Comparison of ENCODE assay signal across 18 cellular contexts in the genomic region with DNA sequence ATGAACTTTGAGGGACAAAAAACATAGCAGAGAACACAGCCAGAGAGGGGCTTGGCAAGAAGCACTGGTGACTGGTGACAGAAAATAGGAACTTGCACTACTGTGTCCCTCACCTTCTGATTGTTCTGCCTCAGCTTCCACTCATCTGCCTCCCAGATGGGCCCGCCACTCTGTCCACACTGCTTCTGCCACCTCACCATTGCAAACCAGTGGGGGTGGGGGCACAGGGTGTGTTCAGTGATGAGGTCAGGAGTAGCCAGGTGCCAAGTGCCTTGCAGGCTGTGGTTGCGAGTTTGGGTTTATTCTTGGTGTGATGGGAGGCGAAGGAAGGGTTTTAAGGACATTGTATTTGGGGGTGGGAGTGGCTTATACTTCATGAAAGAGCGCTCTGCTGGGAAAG. TPM values are rescaled to one million over a fixed set of nuclear protein-coding genes. Genes with fewer than 3 reads are reported as not detected.
DNase-seq lines count a peak whose midpoint lies in the region; FAIRE-seq and TF ChIP-seq lines count a peak whose summit lies in the region.
"Had no signal": no experiment of that assay in that cellular context is flagged by ENCODE, and none has a peak within 500 bp of the region (broad histone marks: within the 10 kb centered on the region; RNA-seq: fewer than 3 reads in every experiment).

No MANE protein-coding gene starts in this region.

- H3K4me1 Mint-ChIP-seq in chondrocyte (ENCODE audit: low read depth), result peaks cover under 1% of the 10 kb centered on the region
- H3K4me1 Mint-ChIP-seq: CD14-positive monocyte had no signal

- no peak overlapping the region for H3K4me3 Mint-ChIP-seq in chondrocyte (ENCODE audit: unreplicated experiment)
- H3K4me3 Mint-ChIP-seq: CD14-positive monocyte; CD4-positive, alpha-beta memory T cell had no signal

- TF ChIP-seq POLR2A in spleen (IDR thresholded peaks at IDR 0.05) (no peak), GM12891 (IDR thresholded peaks at IDR 0.05; ENCODE audit: low read depth, low read length) (no peak)

- no peak overlapping the region for H3K27ac Mint-ChIP-seq in chondrocyte (ENCODE audit: unreplicated experiment)

- H3K4me3 ChIP-seq in spleen (no peak overlapping the region), H7 (ENCODE audit: insufficient read depth, low read depth, low read length) (no peak overlapping the region)
- H3K4me3 ChIP-seq: BLaER1, GM12878, HAP-1 had no signal

- peaks cover 0 to 79% (median 56%) of the 10 kb centered on the region in 6 donors for H3K36me3 ChIP-seq in spleen
- H3K36me3 ChIP-seq in H7 (replicated peaks; ENCODE audit: control insufficient read depth, insufficient read depth, low read length), result peaks cover 16% of the 10 kb centered on the region

- intact Hi-C loops in spleen (cut with DNase I; ENCODE audit: low total_unique reads), result no loop called here

- no peaks in the 10 kb centered on the region for H3K4me1 ChIP-seq in spleen
- H3K4me1 ChIP-seq: BLaER1, HAP-1 had no signal

- peaks cover 7% of the 10 kb centered on the region for H3K36me3 Mint-ChIP-seq in chondrocyte (ENCODE audit: low read depth)

- H3K9me3 Mint-ChIP-seq in chondrocyte (ENCODE audit: low read depth), result no peaks in the 10 kb centered on the region
- H3K9me3 Mint-ChIP-seq: CD4-positive, alpha-beta memory T cell had no signal

- FAIRE-seq in GM12891 (lab: Jason Lieb, UNC), result no peak
- FAIRE-seq: GM12878 had no signal

- WGBS in spleen, 5 donors, result 84 to 100% (median 98%) methylated on average over 3 to 4 of the region's 4 CpGs

- no peaks in the 10 kb centered on the region for H3K9me3 ChIP-seq in spleen
- H3K9me3 ChIP-seq: BLaER1, HAP-1 had no signal

- H3K27me3 Mint-ChIP-seq in chondrocyte (ENCODE audit: low read depth), result no peaks in the 10 kb centered on the region
- H3K27me3 Mint-ChIP-seq: CD4-positive, alpha-beta memory T cell had no signal

- H3K27me3 ChIP-seq in spleen (replicated peaks in 1 of 7) (peaks cover 0 to 6% (median 0%) of the 10 kb centered on the region in 7 donors), H7 (ENCODE audit: control insufficient read depth, insufficient read depth, low read length) (no peaks in the 10 kb centered on the region)

- H3K27ac ChIP-seq in spleen, result no peak overlapping the region
- H3K27ac ChIP-seq: BLaER1, HL-60 had no signal

- peak; percentile 13 for DNase-seq in activated effector memory CD4-positive, alpha-beta T cell treated with anti-CD3 and anti-CD28 coated beads, Interleukin-2, amount 50 U/mL, for 16 hours
- DNase-seq in activated effector memory CD4-positive, alpha-beta T cell treated with Interleukin-2 at 50 U/mL for 16 hours, result no peak
- peak; percentile 57 for DNase-seq in chondrocyte (ENCODE audit: low spot score)
- peak; percentile 17 for DNase-seq in myocyte (ENCODE audit: low read depth)
- peak; percentile 32 for DNase-seq in spleen
- DNase-seq in GM12891 (ENCODE audit: insufficient read length, low spot score), result no peak
- DNase-seq in H7, result no peak
- DNase-seq in NCI-H1092 treated with DMSO at 0.1 percent for 48 hours (lab: John Stamatoyannopoulos, UW), result no peak
- DNase-seq: 8988T; Calu3; CD4-positive, alpha-beta memory T cell; DMS79 treated with DMSO at 0.1 percent for 48 hours; GOT3 had no signal

- TF ChIP-seq CTCF in chondrocyte (IDR thresholded peaks at IDR 0.05), result no peak
- no peak for TF ChIP-seq CTCF in spleen (IDR thresholded peaks at IDR 0.05 in 8 of 11, conservative IDR thresholded peaks at IDR 0.05 in 3 of 11)

TF ChIP-seq in GM12891, 5 proteins besides CTCF, POLR2A, EP300 and RAD21:
- TF ChIP-seq TAF1 (IDR thresholded peaks at IDR 0.05; ENCODE audit: low read depth, low read length) (no peak), PAX5 (IDR thresholded peaks at IDR 0.05; ENCODE audit: insufficient read depth, low read length, severe bottlenecking) (no peak), SPI1 (IDR thresholded peaks at IDR 0.05; ENCODE audit: low read depth, low read length) (no peak), POLR2AphosphoS5 (IDR thresholded peaks at IDR 0.05; ENCODE audit: low read depth, low read length) (no peak), POU2F2 (IDR thresholded peaks at IDR 0.05; ENCODE audit: low read depth, low read length) (no peak)

RNA-seq across cellular contexts. Expression of a gene that starts 9.1 kb away (rescaled TPM):
- 299 to 312 TPM (median 311 TPM) in 3 replicates for total RNA-seq in chondrocyte
- 195 and 200 TPM in 2 replicates for total RNA-seq in myocyte
- 236 TPM for polyA plus RNA-seq in myocyte (2012)
- 100 to 1,000 TPM; 172 to 207 (median 194) TPM for total RNA-seq in spleen
- 10 to 100 TPM; 57.7 to 92.8 (median 88.9) TPM for polyA plus RNA-seq in spleen
- 126 TPM for polyA plus RNA-seq in GM12891 (2012; ENCODE audit: low read depth, missing spikeins)
- total RNA-seq in H7 (2014; rRNA removed; shearing (Covaris generic)), result 427 and 477 TPM in 2 replicates

RNA-seq across cellular contexts. Expression of a gene that starts 34.0 kb away (rescaled TPM):
- total RNA-seq in chondrocyte (172 to 183 TPM (median 179 TPM) in 3 replicates), myocyte (146 and 151 TPM in 2 replicates), spleen (10 to 100 TPM; 51.7 to 75.3 (median 60.0) TPM)
- 143 TPM for polyA plus RNA-seq in myocyte (2012)
- polyA plus RNA-seq in spleen, result 10 to 100 TPM; 18.4 to 37.9 (median 28.8) TPM
- 30.9 TPM for polyA plus RNA-seq in GM12891 (2012; ENCODE audit: low read depth, missing spikeins)
- total RNA-seq in H7 (2014; rRNA removed; shearing (Covaris generic)), result 227 and 270 TPM in 2 replicates

RNA-seq across cellular contexts. Expression of a gene that starts 39.5 kb away (rescaled TPM):
- total RNA-seq in chondrocyte, result 29.0 to 36.3 TPM (median 29.6 TPM) in 3 replicates
- total RNA-seq in myocyte, result 33.6 and 38.1 TPM in 2 replicates
- polyA plus RNA-seq in myocyte (2012), result 27.8 TPM
- total RNA-seq in spleen, result 10 to 100 TPM; 24.5 to 38.4 (median 30.9) TPM
- polyA plus RNA-seq in spleen, result 10 to 100 TPM; 21.6 to 34.7 (median 27.7) TPM
- polyA plus RNA-seq in GM12891 (2012; ENCODE audit: low read depth, missing spikeins), result 30.0 TPM
- 72.6 and 79.1 TPM in 2 replicates for total RNA-seq in H7 (2014; rRNA removed; shearing (Covaris generic))

RNA-seq across cellular contexts. Expression of a gene that starts 40.0 kb away (rescaled TPM):
- total RNA-seq in chondrocyte (60.7 to 65.4 TPM (median 60.8 TPM) in 3 replicates), myocyte (46.6 and 53.0 TPM in 2 replicates), spleen (10 to 100 TPM; 42.7 to 68.1 (median 51.8) TPM)
- polyA plus RNA-seq in myocyte (2012), result 89.1 TPM
- 10 to 100 TPM; 52.6 to 88.7 (median 77.5) TPM for polyA plus RNA-seq in spleen
- polyA plus RNA-seq in GM12891 (2012; ENCODE audit: low read depth, missing spikeins), result 99.7 TPM
- 106 and 108 TPM in 2 replicates for total RNA-seq in H7 (2014; rRNA removed; shearing (Covaris generic))

RNA-seq across cellular contexts. Expression of a gene that starts 48.3 kb away (rescaled TPM):
- total RNA-seq in chondrocyte, result 151 to 189 TPM (median 157 TPM) in 3 replicates
- 42.6 and 53.9 TPM in 2 replicates for total RNA-seq in myocyte
- polyA plus RNA-seq in myocyte (2012), result 81.3 TPM
- 10 to 100 TPM; 46.2 to 91.5 (median 70.9) TPM for total RNA-seq in spleen
- 10 to 100 TPM; 19.9 to 35.2 (median 31.5) TPM for polyA plus RNA-seq in spleen
- 30.1 TPM for polyA plus RNA-seq in GM12891 (2012; ENCODE audit: low read depth, missing spikeins)
- 97.8 and 105 TPM in 2 replicates for total RNA-seq in H7 (2014; rRNA removed; shearing (Covaris generic))

Comparison
In these comparisons a context has a peak if more than half of its experiments do, and no peak if none do; other contexts are left out.
1. DNase-seq: peak in activated effector memory CD4-positive, alpha-beta T cell treated with anti-CD3 and anti-CD28 coated beads, Interleukin-2, amount 50 U/mL, for 16 hours (single experiment), chondrocyte (single experiment), myocyte (single experiment) and spleen (single experiment); none in activated effector memory CD4-positive, alpha-beta T cell treated with Interleukin-2 at 50 U/mL for 16 hours (single experiment), GM12891 (single experiment), H7 (single experiment) and NCI-H1092 treated with DMSO at 0.1 percent for 48 hours (single experiment).